In genomic region chr7:49995681-49996080, GRCh38 we compare ENCODE assay signal across 24 cellular contexts.
DNase-seq lines count a peak whose midpoint lies in the region.
"Had no signal": no experiment of that assay in that cellular context is flagged by ENCODE, and none has a peak within 500 bp of the region (broad histone marks: within the 10 kb centered on the region; RNA-seq: fewer than 3 reads in every experiment).

No MANE protein-coding gene starts in this region.

- intact Hi-C loops in head of caudate nucleus (cut with DNase I), result no loop called here

- DNase-seq in head of caudate nucleus (peak in 26 of 42 donors; percentile 6 to 71 (median 32)), putamen (ENCODE audit: low spot score) (peak; percentile 26), anterior cingulate cortex (lab: John Stamatoyannopoulos, UW) (no peak), amygdala (lab: John Stamatoyannopoulos, UW) (no peak)
- DNase-seq: 8988T; ACHN; AML-193; BE2C; C1 segment of cervical spinal cord; Caco-2; Calu3; CD4-positive, alpha-beta memory T cell; CD4-positive, alpha-beta T cell; CD4-positive, CD25-positive, alpha-beta regulatory T cell; CD8-positive, alpha-beta memory T cell; CD8-positive, alpha-beta T cell; COR-L47; DMS 273 treated with DMSO at 0.1 percent for 48 hours; DMS153; DMS53; DMS79; DMS79 treated with DMSO at 0.1 percent for 48 hours; DND-41; EL had no signal

Comparison
In these comparisons a context has a peak if more than half of its experiments do, and no peak if none do; other contexts are left out.
1. DNase-seq: peak in head of caudate nucleus (26 of 42) and putamen (single experiment); none in anterior cingulate cortex (0 of 58) and amygdala (0 of 56).